Comparison of ENCODE assay signal across 8 cellular contexts in the genomic region with DNA sequence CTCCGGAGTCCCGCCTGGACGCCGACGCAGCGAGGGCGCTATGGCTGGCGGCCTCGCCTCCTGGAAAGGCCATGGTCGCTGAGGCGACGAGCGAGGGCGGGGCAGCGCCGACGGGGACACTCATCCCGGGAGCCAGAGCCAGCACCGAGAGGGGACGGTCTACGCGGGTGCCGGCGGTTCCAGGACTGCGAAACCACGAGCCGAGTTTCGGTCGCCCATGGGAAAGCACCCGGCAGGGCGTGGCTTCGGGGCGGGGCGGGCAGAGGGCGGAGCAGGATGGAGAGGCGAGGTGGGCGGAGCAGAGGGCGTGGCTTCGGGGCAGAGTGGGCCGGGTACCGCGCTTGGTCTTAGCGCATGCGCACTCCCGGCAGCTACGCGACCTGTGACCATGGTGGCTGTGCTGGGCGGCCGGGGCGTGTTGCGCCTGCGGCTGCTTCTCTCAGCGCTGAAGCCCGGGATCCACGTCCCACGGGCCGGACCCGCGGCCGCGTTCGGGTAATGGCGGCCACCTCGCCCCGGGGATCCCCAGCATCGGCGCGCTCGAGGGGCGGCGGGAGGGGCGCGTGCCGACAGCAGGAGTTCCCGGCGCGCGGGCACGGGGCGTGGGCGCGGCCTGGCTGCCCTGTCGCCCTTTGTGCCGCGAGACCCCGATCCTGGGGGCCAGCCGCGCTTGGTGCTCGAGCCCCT. TPM values are rescaled to one million over a fixed set of nuclear protein-coding genes. Genes with fewer than 3 reads are reported as not detected.
DNase-seq lines count a peak whose midpoint lies in the region; ATAC-seq and TF ChIP-seq lines count a peak whose summit lies in the region.

A gene (plus strand): TSS at position 359 of the 687 bp plus-strand sequence. CDS start 30 bp downstream, at position 389.

- H3K4me3 Mint-ChIP-seq in activated T-helper 2 cell treated with anti-CD3 and anti-CD28 coated beads, Interferon-gamma antibody, Interleukin-2, Interleukin-4, amounts not matched to agents 10 μg/mL and 5 μg/mL and 100 μg/mL, durations not matched to agents 14 hours and 24 hours and 36 hours (ENCODE audit: low read depth): peak within 1 kb of the TSS; percentile 80
- H3K4me3 Mint-ChIP-seq in naive thymus-derived CD8-positive, alpha-beta T cell: peak within 1 kb of the TSS; percentile 86 to 96 (median 91)
- peak within 1 kb of the TSS; percentile 86 to 92 for H3K4me3 Mint-ChIP-seq in stimulated activated naive B cell treated with anti-CD40 and anti-IgM and Interleukin-4, amounts not matched to agents 10 μg/mL and 1 μg/mL and 100 μg/mL, for 72 hours

- POLR2A ChIA-PET in naive thymus-derived CD8-positive, alpha-beta T cell (lab: Charles Lee): interaction anchor here (0.5 to 1.1 kb wide), 7 partner anchors 9 to 353 kb away, joined by 3 to 6 read pairs (median 3); a partner anchor contains a TSS

- no peak for TF ChIP-seq CTCF in fibroblast of mammary gland (conservative IDR thresholded peaks at IDR 0.05; ENCODE audit: control insufficient read depth, insufficient read depth, low read depth, low read length)

- peak; percentile 86 to 88 for ATAC-seq in naive thymus-derived CD8-positive, alpha-beta T cell
- peak; percentile 90 to 95 for ATAC-seq in stimulated activated naive B cell treated with anti-CD40 and anti-IgM and Interleukin-4, amounts not matched to agents 10 μg/mL and 1 μg/mL and 100 μg/mL, for 72 hours (replicated peaks)

- H3K4me1 Mint-ChIP-seq in activated T-helper 2 cell treated with anti-CD3 and anti-CD28 coated beads, Interferon-gamma antibody, Interleukin-2, Interleukin-4, amounts not matched to agents 10 μg/mL and 5 μg/mL and 100 μg/mL, durations not matched to agents 14 hours and 24 hours and 36 hours (ENCODE audit: low read depth): peaks cover 16% of the 10 kb centered on the region
- H3K4me1 Mint-ChIP-seq in naive thymus-derived CD8-positive, alpha-beta T cell: peaks cover 10 to 17% (median 16%) of the 10 kb centered on the region in 4 donors
- peaks cover 11 to 16% of the 10 kb centered on the region in 2 donors for H3K4me1 Mint-ChIP-seq in stimulated activated naive B cell treated with anti-CD40 and anti-IgM and Interleukin-4, amounts not matched to agents 10 μg/mL and 1 μg/mL and 100 μg/mL, for 72 hours

- H3K4me3 ChIP-seq in fibroblast of mammary gland (ENCODE audit: control insufficient read depth, low read depth, low read length): peak within 1 kb of the TSS; percentile 77

- H3K27me3 Mint-ChIP-seq in activated T-helper 2 cell treated with anti-CD3 and anti-CD28 coated beads, Interferon-gamma antibody, Interleukin-2, Interleukin-4, amounts not matched to agents 10 μg/mL and 5 μg/mL and 100 μg/mL, durations not matched to agents 14 hours and 24 hours and 36 hours (ENCODE audit: low read depth): no peaks in the 10 kb centered on the region
- H3K27me3 Mint-ChIP-seq in naive thymus-derived CD8-positive, alpha-beta T cell: no peaks in the 10 kb centered on the region
- no peaks in the 10 kb centered on the region for H3K27me3 Mint-ChIP-seq in stimulated activated naive B cell treated with anti-CD40 and anti-IgM and Interleukin-4, amounts not matched to agents 10 μg/mL and 1 μg/mL and 100 μg/mL, for 72 hours

- H3K27ac Mint-ChIP-seq in activated T-helper 2 cell treated with anti-CD3 and anti-CD28 coated beads, Interferon-gamma antibody, Interleukin-2, Interleukin-4, amounts not matched to agents 10 μg/mL and 5 μg/mL and 100 μg/mL, durations not matched to agents 14 hours and 24 hours and 36 hours: peak within 1 kb of the TSS; percentile 81
- H3K27ac Mint-ChIP-seq in naive thymus-derived CD8-positive, alpha-beta T cell: peak within 1 kb of the TSS; percentile 88 to 98 (median 96)
- H3K27ac Mint-ChIP-seq in stimulated activated naive B cell treated with anti-CD40 and anti-IgM and Interleukin-4, amounts not matched to agents 10 μg/mL and 1 μg/mL and 100 μg/mL, for 72 hours: peak within 1 kb of the TSS; percentile 96

- H3K36me3 Mint-ChIP-seq in activated T-helper 2 cell treated with anti-CD3 and anti-CD28 coated beads, Interferon-gamma antibody, Interleukin-2, Interleukin-4, amounts not matched to agents 10 μg/mL and 5 μg/mL and 100 μg/mL, durations not matched to agents 14 hours and 24 hours and 36 hours (ENCODE audit: low read depth): peaks cover 12% of the 10 kb centered on the region
- peaks cover 0 to 6% (median 0%) of the 10 kb centered on the region in 3 donors for H3K36me3 Mint-ChIP-seq in naive thymus-derived CD8-positive, alpha-beta T cell
- peaks cover 4 to 5% of the 10 kb centered on the region in 2 donors for H3K36me3 Mint-ChIP-seq in stimulated activated naive B cell treated with anti-CD40 and anti-IgM and Interleukin-4, amounts not matched to agents 10 μg/mL and 1 μg/mL and 100 μg/mL, for 72 hours

- DNase-seq in EH (ENCODE audit: low read depth) (peak; percentile 95), GOT3 (lab: John Stamatoyannopoulos, UW) (peak; percentile 93), LHCN-M2 (ENCODE audit: low read depth) (peak; percentile 86), RPMI7951 (ENCODE audit: low read depth) (peak; percentile 91), fibroblast of mammary gland (ENCODE audit: low read depth) (peak; percentile 90)
- DNase-seq in activated T-helper 2 cell treated with anti-CD3 and anti-CD28 coated beads, Interferon-gamma antibody, Interleukin-2, Interleukin-4, amounts not matched to agents 10 μg/mL and 5 μg/mL and 100 μg/mL, durations not matched to agents 14 hours and 24 hours and 36 hours (ENCODE audit: low spot score): peak; percentile 98
- DNase-seq in naive thymus-derived CD8-positive, alpha-beta T cell: peak; percentile 94 to 100 (median 99)
- peak; percentile 98 for DNase-seq in stimulated activated naive B cell treated with anti-CD40 and anti-IgM and Interleukin-4, amounts not matched to agents 10 μg/mL and 1 μg/mL and 100 μg/mL, for 72 hours

- intact Hi-C loops in activated T-helper 2 cell treated with anti-CD3 and anti-CD28 coated beads, Interferon-gamma antibody, Interleukin-2, Interleukin-4, amounts not matched to agents 10 μg/mL and 5 μg/mL and 100 μg/mL, durations not matched to agents 14 hours and 24 hours and 36 hours (cut with micrococcal nuclease): loop anchor here (1.0 to 2.0 kb wide), 8 partner anchors 39 to 354 kb away; a partner anchor contains a TSS

- no peaks in the 10 kb centered on the region for H3K9me3 Mint-ChIP-seq in activated T-helper 2 cell treated with anti-CD3 and anti-CD28 coated beads, Interferon-gamma antibody, Interleukin-2, Interleukin-4, amounts not matched to agents 10 μg/mL and 5 μg/mL and 100 μg/mL, durations not matched to agents 14 hours and 24 hours and 36 hours
- no peaks in the 10 kb centered on the region for H3K9me3 Mint-ChIP-seq in naive thymus-derived CD8-positive, alpha-beta T cell
- no peaks in the 10 kb centered on the region for H3K9me3 Mint-ChIP-seq in stimulated activated naive B cell treated with anti-CD40 and anti-IgM and Interleukin-4, amounts not matched to agents 10 μg/mL and 1 μg/mL and 100 μg/mL, for 72 hours

RNA-seq across cellular contexts. Expression of the gene that starts here (rescaled TPM):
- 22.5 and 28.0 TPM in 2 replicates for total RNA-seq in LHCN-M2 (2014; rRNA removed)
- polyA plus RNA-seq in LHCN-M2 (2012): 28.7 TPM
- 22.9 and 24.8 TPM in 2 replicates for total RNA-seq in RPMI7951 (2014; rRNA removed; shearing (Covaris generic))
- 12.1 and 15.8 TPM in 2 replicates for total RNA-seq in activated T-helper 2 cell treated with anti-CD3 and anti-CD28 coated beads, Interferon-gamma antibody, Interleukin-2, Interleukin-4, amounts not matched to agents 10 μg/mL and 5 μg/mL and 100 μg/mL, durations not matched to agents 14 hours and 24 hours and 36 hours
- total RNA-seq in naive thymus-derived CD8-positive, alpha-beta T cell: 10 to 100 TPM; 11.3 to 15.7 TPM
- polyA plus RNA-seq in naive thymus-derived CD8-positive, alpha-beta T cell: 10 to 100 TPM in 1 of 3 donors, 1 to 10 TPM in 2; 7.3 to 13.5 (median 8.7) TPM

Comparison
In these comparisons a context has a peak if more than half of its experiments do, and no peak if none do; other contexts are left out.
1. Peak in every context shown above with its lines: DNase-seq, ATAC-seq and H3K4me3 ChIP-seq.